8 cellular contexts compared by ENCODE assay signal in genomic region chr20:46689754-46690085, GRCh38. TPM values are rescaled to one million over a fixed set of nuclear protein-coding genes. Genes with fewer than 3 reads are reported as not detected.
A peak's percentile ranks its signal among the peaks of the same experiment; 100 is the strongest.
DNase-seq lines count a peak whose midpoint lies in the region; ATAC-seq, FAIRE-seq and TF ChIP-seq lines count a peak whose summit lies in the region.

No MANE protein-coding gene starts in this region.

- peak overlapping the region; percentile 69 to 74 for H3K9ac ChIP-seq in kidney (ENCODE audit: low read length in 2 of 2)

- H3K4me1 ChIP-seq in kidney (ENCODE audit: control insufficient read depth in 1 of 2, insufficient read depth in 1 of 2, low read depth in 1 of 2, low read length in 2 of 2) (peaks cover 9% of the 10 kb centered on the region in 2 donors), testis (peaks cover 11% of the 10 kb centered on the region)

- TF ChIP-seq CTCF in kidney (IDR thresholded peaks at IDR 0.05; ENCODE audit: borderline replicate concordance, extremely low read depth, insufficient read depth) = no peak
- no peak for TF ChIP-seq CTCF in testis (IDR thresholded peaks at IDR 0.05)

- POLR2A ChIA-PET in activated naive CD8-positive, alpha-beta T cell treated with anti-CD3 and anti-CD28 coated beads, Interleukin-2, amount 10 ng/mL, durations not matched to agents 7 days and 5 days (lab: Charles Lee) = interaction anchor here (0.7 to 1.5 kb wide), 5 partner anchors 10 to 383 kb away, joined by 3 to 4 read pairs (median 3); partner anchors contain the start of gene ZNF334

- H3K27me3 ChIP-seq in testis = no peaks in the 10 kb centered on the region

- no peak for TF ChIP-seq POLR2A in testis (IDR thresholded peaks at IDR 0.05)

- H3K27ac ChIP-seq in kidney (ENCODE audit: low read depth in 2 of 2, low read length in 2 of 2) = peak overlapping the region; percentile 68 to 89
- H3K27ac ChIP-seq in testis = peak overlapping the region; percentile 83 to 94

- no peaks in the 10 kb centered on the region for H3K9me3 ChIP-seq in kidney (ENCODE audit: control insufficient read depth in 1 of 2, low read length in 2 of 2)
- H3K9me3 ChIP-seq in testis = no peaks in the 10 kb centered on the region

- peak overlapping the region; percentile 98 for H3K4me3 Mint-ChIP-seq in activated CD4-positive, alpha-beta T cell treated with anti-CD3 and anti-CD28 coated beads, Interleukin-2, amount 10 ng/mL, durations not matched to agents 24 days and 14 days
- H3K4me3 Mint-ChIP-seq in activated naive CD8-positive, alpha-beta T cell treated with anti-CD3 and anti-CD28 coated beads, Interleukin-2, amount 10 ng/mL, durations not matched to agents 7 days and 5 days = peak overlapping the region; percentile 86

- peaks cover 20% of the 10 kb centered on the region for H3K36me3 Mint-ChIP-seq in activated CD4-positive, alpha-beta T cell treated with anti-CD3 and anti-CD28 coated beads, Interleukin-2, amount 10 ng/mL, durations not matched to agents 24 days and 14 days (ENCODE audit: low read depth)
- peaks cover 15% of the 10 kb centered on the region for H3K36me3 Mint-ChIP-seq in activated naive CD8-positive, alpha-beta T cell treated with anti-CD3 and anti-CD28 coated beads, Interleukin-2, amount 10 ng/mL, durations not matched to agents 7 days and 5 days

- 0% methylated on average over 12 of the region's 12 CpGs for WGBS in testis, 2 donors

- FAIRE-seq in kidney (lab: Jason Lieb, UNC) = no peak

- H3K36me3 ChIP-seq in kidney (ENCODE audit: control insufficient read depth in 1 of 2, insufficient read depth in 2 of 2, low read length in 2 of 2) (peaks cover 0 to 14% of the 10 kb centered on the region in 2 donors), testis (ENCODE audit: low read depth, missing control alignments) (no peaks in the 10 kb centered on the region)

- peaks cover 41% of the 10 kb centered on the region for H3K4me1 Mint-ChIP-seq in activated CD4-positive, alpha-beta T cell treated with anti-CD3 and anti-CD28 coated beads, Interleukin-2, amount 10 ng/mL, durations not matched to agents 24 days and 14 days
- peaks cover 41% of the 10 kb centered on the region for H3K4me1 Mint-ChIP-seq in activated naive CD8-positive, alpha-beta T cell treated with anti-CD3 and anti-CD28 coated beads, Interleukin-2, amount 10 ng/mL, durations not matched to agents 7 days and 5 days

- no peak for DNase-seq in activated CD4-positive, alpha-beta T cell treated with anti-CD3 and anti-CD28 coated beads, Interleukin-2, amount 10 ng/mL, durations not matched to agents 24 days and 14 days
- no peak for DNase-seq in activated CD4-positive, alpha-beta T cell treated with anti-CD3 and anti-CD28 coated beads for 1 hour
- no peak for DNase-seq in activated naive CD8-positive, alpha-beta T cell treated with anti-CD3 and anti-CD28 coated beads, Interleukin-2, amount 10 ng/mL, durations not matched to agents 7 days and 5 days
- no peak for DNase-seq in kidney
- DNase-seq in testis = no peak
- DNase-seq in EL = no peak
- no peak for DNase-seq in activated gamma-delta T cell (lab: John Stamatoyannopoulos, UW)
- no peak for DNase-seq in amniotic stem cell (lab: John Stamatoyannopoulos, UW)

- H3K4me3 ChIP-seq in kidney (ENCODE audit: low read length in 2 of 2) = peak overlapping the region; percentile 86 to 89
- peak overlapping the region; percentile 88 to 95 for H3K4me3 ChIP-seq in testis

- ATAC-seq in activated naive CD8-positive, alpha-beta T cell treated with anti-CD3 and anti-CD28 coated beads, Interleukin-2, amount 10 ng/mL, durations not matched to agents 7 days and 5 days (ENCODE audit: low read depth) = no peak

- peak overlapping the region; percentile 97 for H3K27ac Mint-ChIP-seq in activated CD4-positive, alpha-beta T cell treated with anti-CD3 and anti-CD28 coated beads, Interleukin-2, amount 10 ng/mL, durations not matched to agents 24 days and 14 days
- peak overlapping the region; percentile 85 for H3K27ac Mint-ChIP-seq in activated naive CD8-positive, alpha-beta T cell treated with anti-CD3 and anti-CD28 coated beads, Interleukin-2, amount 10 ng/mL, durations not matched to agents 7 days and 5 days

- peaks cover 2% of the 10 kb centered on the region for H3K27me3 Mint-ChIP-seq in activated CD4-positive, alpha-beta T cell treated with anti-CD3 and anti-CD28 coated beads, Interleukin-2, amount 10 ng/mL, durations not matched to agents 24 days and 14 days
- H3K27me3 Mint-ChIP-seq in activated naive CD8-positive, alpha-beta T cell treated with anti-CD3 and anti-CD28 coated beads, Interleukin-2, amount 10 ng/mL, durations not matched to agents 7 days and 5 days = no peaks in the 10 kb centered on the region

- intact Hi-C loops in activated CD4-positive, alpha-beta T cell treated with anti-CD3 and anti-CD28 coated beads, Interleukin-2, amount 10 ng/mL, durations not matched to agents 24 days and 14 days (cut with micrococcal nuclease) = loop anchor here (2.0 to 5.0 kb wide), 6 partner anchors 137 to 668 kb away; partner anchors contain the start of genes CDH22, ELMO2 and ZMYND8
- intact Hi-C loops in kidney (cut with DNase I) = no loop called here
- intact Hi-C loops in testis (cut with DNase I; ENCODE audit: low total_unique reads) = no loop called here

- H3K9me3 Mint-ChIP-seq in activated CD4-positive, alpha-beta T cell treated with anti-CD3 and anti-CD28 coated beads, Interleukin-2, amount 10 ng/mL, durations not matched to agents 24 days and 14 days = no peaks in the 10 kb centered on the region
- H3K9me3 Mint-ChIP-seq in activated naive CD8-positive, alpha-beta T cell treated with anti-CD3 and anti-CD28 coated beads, Interleukin-2, amount 10 ng/mL, durations not matched to agents 7 days and 5 days = no peaks in the 10 kb centered on the region

RNA-seq across cellular contexts. Expression of gene TP53RK, which starts 0.5 kb away (rescaled TPM):
- total RNA-seq in activated CD4-positive, alpha-beta T cell treated with anti-CD3 and anti-CD28 coated beads, Interleukin-2, amount 10 ng/mL, durations not matched to agents 24 days and 14 days = 15.5 and 16.5 TPM in 2 replicates
- 10 to 100 TPM; 17.3 to 18.4 TPM for total RNA-seq in activated naive CD8-positive, alpha-beta T cell treated with anti-CD3 and anti-CD28 coated beads, Interleukin-2, amount 10 ng/mL, durations not matched to agents 7 days and 5 days
- total RNA-seq in kidney (11.0 TPM), testis (10 to 100 TPM; 23.4 to 25.8 TPM)
- polyA plus RNA-seq in kidney (ENCODE audit: insufficient read depth, low read depth, low replicate concordance) (9.3 TPM), testis (ENCODE audit: insufficient read depth, low read depth, low replicate concordance) (20.9 TPM)

RNA-seq across cellular contexts. Expression of gene SLC2A10, which starts 19.7 kb away (rescaled TPM):
- not detected in 2 replicates for total RNA-seq in activated CD4-positive, alpha-beta T cell treated with anti-CD3 and anti-CD28 coated beads, Interleukin-2, amount 10 ng/mL, durations not matched to agents 24 days and 14 days
- total RNA-seq in activated naive CD8-positive, alpha-beta T cell treated with anti-CD3 and anti-CD28 coated beads, Interleukin-2, amount 10 ng/mL, durations not matched to agents 7 days and 5 days = not detected
- total RNA-seq in kidney (7.1 TPM), testis (10 to 100 TPM; 12.0 to 12.2 TPM)
- polyA plus RNA-seq in kidney (ENCODE audit: insufficient read depth, low read depth, low replicate concordance) (3.7 TPM), testis (ENCODE audit: insufficient read depth, low read depth, low replicate concordance) (4.8 TPM)

RNA-seq across cellular contexts. Expression of gene SLC13A3, which starts 38.5 kb away (rescaled TPM):
- total RNA-seq in activated CD4-positive, alpha-beta T cell treated with anti-CD3 and anti-CD28 coated beads, Interleukin-2, amount 10 ng/mL, durations not matched to agents 24 days and 14 days = not detected in 2 replicates
- total RNA-seq in activated naive CD8-positive, alpha-beta T cell treated with anti-CD3 and anti-CD28 coated beads, Interleukin-2, amount 10 ng/mL, durations not matched to agents 7 days and 5 days = under 1 TPM; 0.26 to 0.30 TPM
- 31.5 TPM for total RNA-seq in kidney
- polyA plus RNA-seq in kidney (ENCODE audit: insufficient read depth, low read depth, low replicate concordance) = 241 TPM
- total RNA-seq in testis = 1 to 10 TPM; 3.2 to 4.1 TPM
- polyA plus RNA-seq in testis (ENCODE audit: insufficient read depth, low read depth, low replicate concordance) = 9.1 TPM
